ENCODE assay signal across 11 cellular contexts in the genomic region with DNA sequence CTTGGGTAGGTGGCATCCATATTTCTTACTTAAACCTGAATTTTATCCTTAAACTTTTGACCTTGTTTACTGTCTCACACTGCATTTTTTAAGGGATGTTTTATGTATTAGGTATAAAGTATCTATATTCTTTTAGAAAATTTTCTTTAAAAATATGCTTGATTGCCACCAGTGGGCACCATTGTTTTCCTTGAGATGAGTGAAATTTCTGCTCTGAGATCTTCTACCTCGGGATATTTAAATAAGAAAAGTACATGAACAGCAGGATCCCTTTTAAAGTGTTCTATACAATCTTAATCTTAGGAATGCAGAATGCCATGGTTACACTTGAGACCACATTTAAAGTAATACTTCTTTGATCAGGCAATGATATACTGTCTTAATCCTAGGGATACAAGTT.
DNase-seq lines count a peak whose midpoint lies in the region; ATAC-seq and TF ChIP-seq lines count a peak whose summit lies in the region.
"Had no signal": no experiment of that assay in that cellular context is flagged by ENCODE, and none has a peak within 500 bp of the region (broad histone marks: within the 10 kb centered on the region; RNA-seq: fewer than 3 reads in every experiment).

No MANE protein-coding gene starts in this region.

- CTCF ChIA-PET in activated naive CD4-positive, alpha-beta T cell treated with anti-CD3 and anti-CD28 coated beads, Interleukin-2, amount 10 ng/mL, durations not matched to agents 7 days and 5 days (lab: Charles Lee) = interaction anchor here (0.7 to 1.1 kb wide), 2 partner anchors 9 to 11 kb away, joined by 3 to 4 read pairs; no protein-coding TSS in a partner anchor

- intact Hi-C loops in dorsolateral prefrontal cortex (cut with DNase I) = no loop called here

- peaks cover 2% of the 10 kb centered on the region for H3K36me3 Mint-ChIP-seq in neural crest cell (ENCODE audit: low read depth)
- peaks cover 25% of the 10 kb centered on the region for H3K36me3 Mint-ChIP-seq in activated naive CD4-positive, alpha-beta T cell treated with anti-CD3 and anti-CD28 coated beads, Interleukin-2, amount 10 ng/mL, durations not matched to agents 7 days and 5 days
- peaks cover 0 to 3% of the 10 kb centered on the region in 2 donors for H3K36me3 Mint-ChIP-seq in activated T-cell treated with anti-CD3 and anti-CD28 coated beads, Interleukin-2, amount 50 U/mL, for 72 hours (ENCODE audit: insufficient read depth in 2 of 2)

- H3K27me3 Mint-ChIP-seq in neural crest cell (ENCODE audit: low read depth) = no peaks in the 10 kb centered on the region
- no peaks in the 10 kb centered on the region for H3K27me3 Mint-ChIP-seq in activated naive CD4-positive, alpha-beta T cell treated with anti-CD3 and anti-CD28 coated beads, Interleukin-2, amount 10 ng/mL, durations not matched to agents 7 days and 5 days
- H3K27me3 Mint-ChIP-seq in activated T-cell treated with anti-CD3 and anti-CD28 coated beads, Interleukin-2, amount 50 U/mL, for 72 hours (ENCODE audit: low read depth) = no peaks in the 10 kb centered on the region

- H3K27ac ChIP-seq in dorsolateral prefrontal cortex = no peak overlapping the region
- H3K27ac ChIP-seq: epithelial cell of prostate, skin epidermis had no signal

- peak in 52 of 56 donors; percentile 17 to 62 (median 42) for TF ChIP-seq CTCF in dorsolateral prefrontal cortex (IDR thresholded peaks at IDR 0.05 in 54 of 56, conservative IDR thresholded peaks at IDR 0.05 in 2 of 56; ENCODE audit: low read depth in 1 of 56, partially characterized antibody in 56 of 56)
- peak; percentile 64 for TF ChIP-seq CTCF in neural crest cell (conservative IDR thresholded peaks at IDR 0.05)

- no peak overlapping the region for H3K4me3 ChIP-seq in dorsolateral prefrontal cortex
- H3K4me3 ChIP-seq: skin epidermis had no signal

- no peak overlapping the region for H3K27ac Mint-ChIP-seq in neural crest cell (ENCODE audit: unreplicated experiment)
- H3K27ac Mint-ChIP-seq in activated naive CD4-positive, alpha-beta T cell treated with anti-CD3 and anti-CD28 coated beads, Interleukin-2, amount 10 ng/mL, durations not matched to agents 7 days and 5 days = no peak overlapping the region
- no peak overlapping the region for H3K27ac Mint-ChIP-seq in activated T-cell treated with anti-CD3 and anti-CD28 coated beads, Interleukin-2, amount 50 U/mL, for 72 hours

- peak; percentile 17 for DNase-seq in Caki2 (ENCODE audit: low read depth)
- peak; percentile 1 for DNase-seq in NCI-H460 (ENCODE audit: extremely low read depth, low read depth)
- no peak for DNase-seq in dorsolateral prefrontal cortex
- DNase-seq in neural crest cell (ENCODE audit: low read depth, low spot score) = no peak
- DNase-seq in activated naive CD4-positive, alpha-beta T cell treated with anti-CD3 and anti-CD28 coated beads, Interleukin-2, amount 10 ng/mL, durations not matched to agents 7 days and 5 days = no peak
- no peak for DNase-seq in RPMI8226
- no peak for DNase-seq in cerebellum (ENCODE audit: low spot score)
- DNase-seq in activated T-cell treated with anti-CD3 and anti-CD28 coated beads, Interleukin-2, amount 50 U/mL, for 72 hours = no peak
- DNase-seq: activated CD4-positive, alpha-beta T cell treated with anti-CD3 and anti-CD28 coated beads, Interleukin-2, amount 50 U/mL, for 48 hours had no signal

- in situ Hi-C loops in Caki2 (cut with HindIII; ENCODE audit: low pct_unique_long_range_greater_than_20kb, low sequenced_read_pairs) = no loop called here

- no peak overlapping the region for H3K4me3 Mint-ChIP-seq in neural crest cell
- H3K4me3 Mint-ChIP-seq in activated naive CD4-positive, alpha-beta T cell treated with anti-CD3 and anti-CD28 coated beads, Interleukin-2, amount 10 ng/mL, durations not matched to agents 7 days and 5 days = no peak overlapping the region
- no peak overlapping the region for H3K4me3 Mint-ChIP-seq in activated T-cell treated with anti-CD3 and anti-CD28 coated beads, Interleukin-2, amount 50 U/mL, for 72 hours

- peaks cover 5% of the 10 kb centered on the region for H3K4me1 Mint-ChIP-seq in neural crest cell
- H3K4me1 Mint-ChIP-seq in activated naive CD4-positive, alpha-beta T cell treated with anti-CD3 and anti-CD28 coated beads, Interleukin-2, amount 10 ng/mL, durations not matched to agents 7 days and 5 days = no peaks in the 10 kb centered on the region
- H3K4me1 Mint-ChIP-seq in activated T-cell treated with anti-CD3 and anti-CD28 coated beads, Interleukin-2, amount 50 U/mL, for 72 hours (ENCODE audit: low read depth) = no peaks in the 10 kb centered on the region

- no peaks in the 10 kb centered on the region for H3K27me3 ChIP-seq in dorsolateral prefrontal cortex

- H3K9me3 Mint-ChIP-seq in neural crest cell = no peaks in the 10 kb centered on the region
- no peaks in the 10 kb centered on the region for H3K9me3 Mint-ChIP-seq in activated naive CD4-positive, alpha-beta T cell treated with anti-CD3 and anti-CD28 coated beads, Interleukin-2, amount 10 ng/mL, durations not matched to agents 7 days and 5 days
- no peaks in the 10 kb centered on the region for H3K9me3 Mint-ChIP-seq in activated T-cell treated with anti-CD3 and anti-CD28 coated beads, Interleukin-2, amount 50 U/mL, for 72 hours

- ATAC-seq in activated T-cell treated with anti-CD3 and anti-CD28 coated beads, Interleukin-2, amount 50 U/mL, for 72 hours (replicated peaks in 1 of 2) = no peak

Comparison
In these comparisons a context has a peak if more than half of its experiments do, and no peak if none do; other contexts are left out.
1. DNase-seq: peak in Caki2 (single experiment) and NCI-H460 (single experiment); none in dorsolateral prefrontal cortex (0 of 10), neural crest cell (single experiment), activated naive CD4-positive, alpha-beta T cell treated with anti-CD3 and anti-CD28 coated beads, Interleukin-2, amount 10 ng/mL, durations not matched to agents 7 days and 5 days (single experiment), RPMI8226 (single experiment), cerebellum (single experiment) and activated T-cell treated with anti-CD3 and anti-CD28 coated beads, Interleukin-2, amount 50 U/mL, for 72 hours (0 of 2).